22 cellular contexts compared by ENCODE assay signal in the genomic region with DNA sequence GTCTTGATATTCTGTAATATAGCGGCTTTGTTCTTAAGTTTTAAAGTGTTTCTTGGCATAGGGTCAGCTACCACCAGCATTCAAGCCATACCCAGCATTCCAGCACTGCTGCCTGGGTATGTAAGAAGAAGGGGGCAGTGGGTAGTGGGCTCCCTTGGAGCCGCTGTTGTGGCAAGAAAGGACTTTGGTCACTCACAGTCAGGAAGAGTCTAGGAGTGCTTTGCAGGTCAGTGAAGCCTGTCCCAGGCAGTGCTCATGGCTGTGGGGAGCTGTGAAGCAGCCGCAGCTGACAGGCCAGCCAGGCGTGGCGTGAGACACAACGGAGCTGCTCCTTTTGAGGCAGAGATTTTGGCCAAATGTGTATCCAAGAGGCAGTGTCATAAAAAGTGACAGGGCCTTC.
DNase-seq lines count a peak whose midpoint lies in the region; FAIRE-seq and TF ChIP-seq lines count a peak whose summit lies in the region.
"Had no signal": no experiment of that assay in that cellular context is flagged by ENCODE, and none has a peak within 500 bp of the region (broad histone marks: within the 10 kb centered on the region; RNA-seq: fewer than 3 reads in every experiment).

No MANE protein-coding gene starts in this region.

- H3K27ac ChIP-seq in hepatocyte: peak overlapping the region; percentile 42
- H3K27ac ChIP-seq in neural progenitor cell: no peak overlapping the region
- no peak overlapping the region for H3K27ac ChIP-seq in OCI-LY7 (ENCODE audit: low read depth, low read length, poor library complexity, severe bottlenecking)
- H3K27ac ChIP-seq: adrenal gland had no signal

- CTCF ChIA-PET in Calu3 (lab: Charles Lee) (interaction anchor here (2.3 kb wide), 1 partner anchor 542 kb away, joined by 10 read pairs; no protein-coding TSS in a partner anchor), OCI-LY7 (lab: Charles Lee; ENCODE audit: unreplicated experiment) (no interaction called here)

- H3K27ac Mint-ChIP-seq in Calu3 (ENCODE audit: unreplicated experiment): peak overlapping the region; percentile 72
- peak overlapping the region; percentile 50 for H3K27ac Mint-ChIP-seq in neural progenitor cell

- DNase-seq in Calu3 (no peak), astrocyte of the cerebellum (ENCODE audit: low read depth) (peak; percentile 32), hepatocyte (ENCODE audit: low spot score) (no peak), neural progenitor cell (ENCODE audit: low spot score) (no peak), NOMO-1 treated with DMSO at 0.1 percent for 48 hours (lab: John Stamatoyannopoulos, UW; ENCODE audit: unreplicated experiment) (no peak), OCI-LY7 (ENCODE audit: low spot score) (no peak), H54 (ENCODE audit: insufficient read length, low spot score) (no peak), COLO829 (ENCODE audit: low spot score) (no peak)
- DNase-seq: activated CD4-positive, alpha-beta T cell treated with anti-CD3 and anti-CD28 coated beads for 48 hours; activated effector memory CD4-positive, alpha-beta T cell treated with Interleukin-2 at 50 U/mL for 16 hours; adrenal gland; CD8-positive, alpha-beta memory T cell; Karpas-422; midbrain; NCI-H1092; NCI-H2029; SHP77; stimulated activated naive CD4-positive, alpha-beta T cell had no signal

- H3K36me3 Mint-ChIP-seq in Calu3 (ENCODE audit: insufficient read depth, unreplicated experiment): peaks cover 12% of the 10 kb centered on the region
- no peaks in the 10 kb centered on the region for H3K36me3 Mint-ChIP-seq in neural progenitor cell

- no peaks in the 10 kb centered on the region for H3K9me3 ChIP-seq in hepatocyte (ENCODE audit: low read depth)
- H3K9me3 ChIP-seq in neural progenitor cell (ENCODE audit: low read depth): no peaks in the 10 kb centered on the region
- H3K9me3 ChIP-seq in OCI-LY7 (ENCODE audit: low read length): no peaks in the 10 kb centered on the region
- H3K9me3 ChIP-seq: adrenal gland had no signal

- H3K4me1 Mint-ChIP-seq in Calu3 (ENCODE audit: low read depth, unreplicated experiment) (peaks cover 43% of the 10 kb centered on the region), neural progenitor cell (peaks cover 23% of the 10 kb centered on the region)

- WGBS in hepatocyte (ENCODE audit: low lambda C conversion rate, missing lambda C conversion rate): 81% methylated on average over 6 of the region's 6 CpGs

- no peaks in the 10 kb centered on the region for H3F3A ChIP-seq in neural progenitor cell (ENCODE audit: low read depth)

- TF ChIP-seq CTCF in Calu3 (IDR thresholded peaks at IDR 0.05; ENCODE audit: unreplicated experiment) (no peak), astrocyte of the cerebellum (IDR thresholded peaks at IDR 0.05; ENCODE audit: low read depth, low read length, missing control alignments) (no peak), hepatocyte (IDR thresholded peaks at IDR 0.05; ENCODE audit: poor library complexity) (no peak), neural progenitor cell (IDR thresholded peaks at IDR 0.05) (no peak), OCI-LY7 (conservative IDR thresholded peaks at IDR 0.05; ENCODE audit: low read length) (no peak)

- H2AFZ ChIP-seq in hepatocyte: no peak overlapping the region
- H2AFZ ChIP-seq in neural progenitor cell (replicated peaks): no peak overlapping the region
- H2AFZ ChIP-seq in OCI-LY7 (ENCODE audit: low read length): no peak overlapping the region

- POLR2A ChIA-PET in OCI-LY7 (lab: Charles Lee): interaction anchor here (0.6 to 1.5 kb wide), 3 partner anchors 8 to 402 kb away, joined by 3 to 5 read pairs (median 3); no protein-coding TSS in a partner anchor

- no peak overlapping the region for H3K9ac ChIP-seq in neural progenitor cell

- H3K9me3 Mint-ChIP-seq in Calu3 (ENCODE audit: low read depth, unreplicated experiment) (no peaks in the 10 kb centered on the region), neural progenitor cell (no peaks in the 10 kb centered on the region)
- H3K9me3 Mint-ChIP-seq: CD8-positive, alpha-beta memory T cell had no signal

- H3K36me3 ChIP-seq in hepatocyte (replicated peaks; ENCODE audit: insufficient read depth, low read depth) (no peaks in the 10 kb centered on the region), neural progenitor cell (no peaks in the 10 kb centered on the region), OCI-LY7 (ENCODE audit: insufficient read depth, low read length) (no peaks in the 10 kb centered on the region)
- H3K36me3 ChIP-seq: adrenal gland had no signal

- FAIRE-seq in H54 (lab: Jason Lieb, UNC): no peak
- FAIRE-seq: colon, endometrium, GM18507, islet of Langerhans had no signal

- in situ Hi-C loops in astrocyte of the cerebellum (cut with HindIII; ENCODE audit: low sequenced_read_pairs): no loop called here

- H3K79me2 ChIP-seq in hepatocyte (no peaks in the 10 kb centered on the region), neural progenitor cell (ENCODE audit: low read depth) (no peaks in the 10 kb centered on the region), OCI-LY7 (ENCODE audit: insufficient read depth, low read depth, low read length) (no peaks in the 10 kb centered on the region)

- BruUV-seq in Calu3 (replicated peaks; lab: Mats Ljungman, UMichigan) (no TSS peak), OCI-LY7 (replicated peaks; lab: Mats Ljungman, UMichigan) (no TSS peak)

- no peaks in the 10 kb centered on the region for H3K27me3 Mint-ChIP-seq in Calu3 (ENCODE audit: unreplicated experiment)
- H3K27me3 Mint-ChIP-seq in neural progenitor cell (ENCODE audit: insufficient read depth, low read depth): no peaks in the 10 kb centered on the region
- H3K27me3 Mint-ChIP-seq: CD8-positive, alpha-beta memory T cell had no signal

- H3K4me2 ChIP-seq in hepatocyte (no peak overlapping the region), neural progenitor cell (no peak overlapping the region), OCI-LY7 (ENCODE audit: low read length) (no peak overlapping the region)

- H3K4me3 ChIP-seq in astrocyte of the cerebellum (ENCODE audit: low read depth, low read length) (no peak overlapping the region), hepatocyte (no peak overlapping the region), neural progenitor cell (no peak overlapping the region), OCI-LY7 (ENCODE audit: low read depth, low read length, poor library complexity, severe bottlenecking) (no peak overlapping the region)
- H3K4me3 ChIP-seq: adrenal gland had no signal

- H3K4me3 Mint-ChIP-seq in Calu3 (ENCODE audit: low read depth, unreplicated experiment): no peak overlapping the region
- H3K4me3 Mint-ChIP-seq in neural progenitor cell: no peak overlapping the region
- H3K4me3 Mint-ChIP-seq: CD8-positive, alpha-beta memory T cell had no signal

- no peak for TF ChIP-seq POLR2A in H54 (IDR thresholded peaks at IDR 0.05; ENCODE audit: low read depth, low read length)

- intact Hi-C loops in Calu3 (cut with micrococcal nuclease; ENCODE audit: unreplicated experiment): no loop called here
- intact Hi-C loops in OCI-LY7 (cut with micrococcal nuclease; ENCODE audit: unreplicated experiment): no loop called here

- H4K20me1 ChIP-seq in hepatocyte (ENCODE audit: insufficient read depth, poor library complexity, severe bottlenecking) (no peaks in the 10 kb centered on the region), neural progenitor cell (ENCODE audit: low read depth) (no peaks in the 10 kb centered on the region), OCI-LY7 (ENCODE audit: insufficient read depth, low read length) (no peaks in the 10 kb centered on the region)

- H3K9me2 ChIP-seq in hepatocyte (replicated peaks; ENCODE audit: insufficient read depth) (no peaks in the 10 kb centered on the region), OCI-LY7 (ENCODE audit: insufficient read depth, low read length) (no peaks in the 10 kb centered on the region)

- H3K27me3 ChIP-seq in hepatocyte (no peaks in the 10 kb centered on the region), neural progenitor cell (no peaks in the 10 kb centered on the region)
- H3K27me3 ChIP-seq: adrenal gland had no signal

- peaks cover 10% of the 10 kb centered on the region for H3K4me1 ChIP-seq in hepatocyte (ENCODE audit: insufficient read depth)
- no peaks in the 10 kb centered on the region for H3K4me1 ChIP-seq in neural progenitor cell
- H3K4me1 ChIP-seq in OCI-LY7 (ENCODE audit: insufficient read depth, low read length, poor library complexity, severe bottlenecking): no peaks in the 10 kb centered on the region
- H3K4me1 ChIP-seq: adrenal gland had no signal
